ENCODE assay signal across 8 cellular contexts in the genomic region with DNA sequence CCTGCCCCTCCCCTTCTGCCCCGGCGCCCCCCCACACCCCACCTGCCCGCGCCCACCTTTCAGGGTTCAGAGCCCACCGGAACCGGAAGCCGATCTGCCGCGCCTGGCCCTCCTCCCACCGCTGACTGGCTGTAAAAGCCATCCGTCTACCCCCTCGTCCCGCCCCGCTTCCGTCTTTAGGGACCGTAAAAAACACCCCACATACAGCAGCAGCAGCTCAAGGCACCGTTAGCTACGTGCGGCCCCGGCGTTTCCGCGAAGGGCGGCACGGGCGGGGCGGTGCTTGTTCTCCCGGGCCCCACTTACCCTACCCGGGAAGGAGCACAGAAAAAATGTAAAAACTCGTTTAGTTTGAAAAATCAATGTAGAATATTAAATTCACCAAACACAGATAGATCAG. TPM values are rescaled to one million over a fixed set of nuclear protein-coding genes. Genes with fewer than 3 reads are reported as not detected.
DNase-seq lines count a peak whose midpoint lies in the region; ATAC-seq and TF ChIP-seq lines count a peak whose summit lies in the region.

A gene (minus strand): TSS at position 96 of the 400 bp plus-strand sequence. CDS start 320 bp downstream, outside the sequence.

- H3K9me3 ChIP-seq in parathyroid adenoma (ENCODE audit: control insufficient read depth, low read length) (no peaks in the 10 kb centered on the region), tibial artery (no peaks in the 10 kb centered on the region)

- H3K27me3 ChIP-seq in parathyroid adenoma (ENCODE audit: control insufficient read depth, insufficient read depth, low read length) = no peaks in the 10 kb centered on the region
- H3K27me3 ChIP-seq in tibial artery = no peaks in the 10 kb centered on the region

- intact Hi-C loops in Right ventricle myocardium superior (cut with DNase I) = no loop called here
- intact Hi-C loops in tibial artery (cut with DNase I; ENCODE audit: low total_unique reads) = no loop called here

- H3K79me2 ChIP-seq in parathyroid adenoma = no peaks in the 10 kb centered on the region

- CTCF ChIA-PET in GM10248 (lab: Yijun Ruan, JAX) = interaction anchor here (1.1 to 1.3 kb wide), 4 partner anchors 8 to 273 kb away, joined by 4 to 6 read pairs (median 4); no protein-coding TSS in a partner anchor

- peaks cover 12% of the 10 kb centered on the region for H3K4me1 Mint-ChIP-seq in activated naive CD8-positive, alpha-beta T cell treated with anti-CD3 and anti-CD28 coated beads, Interleukin-2, amount 50 U/mL, for 24 hours

- peak; percentile 87 for ATAC-seq in HG02759 (IDR thresholded peaks at IDR 0.05; ENCODE audit: unreplicated experiment)
- ATAC-seq in activated naive CD8-positive, alpha-beta T cell treated with anti-CD3 and anti-CD28 coated beads, Interleukin-2, amount 50 U/mL, for 24 hours = peak; percentile 98
- ATAC-seq in Right ventricle myocardium superior (ENCODE audit: poor library complexity) = peak; percentile 97

- H3K27ac ChIP-seq in parathyroid adenoma (peak within 1 kb of the TSS; percentile 42), tibial artery (peak within 1 kb of the TSS; percentile 76 to 79)

- no peaks in the 10 kb centered on the region for H3K36me3 ChIP-seq in parathyroid adenoma (ENCODE audit: control insufficient read depth, insufficient read depth, low read length)
- H3K36me3 ChIP-seq in tibial artery = peaks cover 25 to 79% (median 59%) of the 10 kb centered on the region in 3 donors

- TF ChIP-seq CTCF in GM10248 (IDR thresholded peaks at IDR 0.05; ENCODE audit: control extremely low read depth, extremely low read depth, low read depth, missing control alignments) (no peak), parathyroid adenoma (IDR thresholded peaks at IDR 0.05) (no peak), tibial artery (IDR thresholded peaks at IDR 0.05) (no peak)

- POLR2A ChIA-PET in GM10248 (lab: Yijun Ruan, JAX) = no interaction called here

- H3K4me3 ChIP-seq in parathyroid adenoma (ENCODE audit: low read depth, low read length) (peak within 1 kb of the TSS; percentile 26), tibial artery (peak within 1 kb of the TSS; percentile 62 to 65)

- no peaks in the 10 kb centered on the region for H3K27me3 Mint-ChIP-seq in activated naive CD8-positive, alpha-beta T cell treated with anti-CD3 and anti-CD28 coated beads, Interleukin-2, amount 50 U/mL, for 24 hours

- H3K4me2 ChIP-seq in parathyroid adenoma (ENCODE audit: low read length) = peak within 1 kb of the TSS; percentile 67

- H2AFZ ChIP-seq in parathyroid adenoma = peak within 1 kb of the TSS; percentile 65

- H3K36me3 Mint-ChIP-seq in activated naive CD8-positive, alpha-beta T cell treated with anti-CD3 and anti-CD28 coated beads, Interleukin-2, amount 50 U/mL, for 24 hours (ENCODE audit: low read depth) = peaks cover 11% of the 10 kb centered on the region

- peak within 1 kb of the TSS; percentile 89 for H3K27ac Mint-ChIP-seq in activated naive CD8-positive, alpha-beta T cell treated with anti-CD3 and anti-CD28 coated beads, Interleukin-2, amount 50 U/mL, for 24 hours

- H3K4me1 ChIP-seq in parathyroid adenoma (peaks cover 9% of the 10 kb centered on the region), tibial artery (peaks cover 6 to 19% (median 16%) of the 10 kb centered on the region in 4 donors)

- no peaks in the 10 kb centered on the region for H3K9me3 Mint-ChIP-seq in activated naive CD8-positive, alpha-beta T cell treated with anti-CD3 and anti-CD28 coated beads, Interleukin-2, amount 50 U/mL, for 24 hours

- peak; percentile 98 for DNase-seq in GM10248 (ENCODE audit: extremely low spot score)
- peak; percentile 47 for DNase-seq in NCI-H1436 treated with DMSO at 0.1 percent for 48 hours (lab: John Stamatoyannopoulos, UW)
- peak; percentile 88 for DNase-seq in T follicular helper cell (ENCODE audit: low read depth)
- DNase-seq in activated naive CD8-positive, alpha-beta T cell treated with anti-CD3 and anti-CD28 coated beads, Interleukin-2, amount 50 U/mL, for 24 hours = peak; percentile 95
- peak; percentile 97 for DNase-seq in Right ventricle myocardium superior
- peak; percentile 95 to 97 for DNase-seq in tibial artery

- no peak within 1 kb of the TSS for H3K9ac ChIP-seq in parathyroid adenoma

- H3K4me3 Mint-ChIP-seq in activated naive CD8-positive, alpha-beta T cell treated with anti-CD3 and anti-CD28 coated beads, Interleukin-2, amount 50 U/mL, for 24 hours = peak within 1 kb of the TSS; percentile 81

RNA-seq across cellular contexts. Expression of the gene that starts here (rescaled TPM):
- total RNA-seq in Right ventricle myocardium superior = 79.6 TPM

Comparison
In these comparisons a context has a peak if more than half of its experiments do, and no peak if none do; other contexts are left out.
1. Peak in every context shown above with its lines: DNase-seq, ATAC-seq, H3K4me3 ChIP-seq and H3K27ac ChIP-seq.
2. DNase-seq: peak in every context shown above with its lines; median percentile 98 in GM10248; 97 in Right ventricle myocardium superior; 96 in tibial artery; 95 in activated naive CD8-positive, alpha-beta T cell treated with anti-CD3 and anti-CD28 coated beads, Interleukin-2, amount 50 U/mL, for 24 hours; 88 in T follicular helper cell; 47 in NCI-H1436 treated with DMSO at 0.1 percent for 48 hours.